1 cellular context compared by ENCODE assay signal in the genomic region with DNA sequence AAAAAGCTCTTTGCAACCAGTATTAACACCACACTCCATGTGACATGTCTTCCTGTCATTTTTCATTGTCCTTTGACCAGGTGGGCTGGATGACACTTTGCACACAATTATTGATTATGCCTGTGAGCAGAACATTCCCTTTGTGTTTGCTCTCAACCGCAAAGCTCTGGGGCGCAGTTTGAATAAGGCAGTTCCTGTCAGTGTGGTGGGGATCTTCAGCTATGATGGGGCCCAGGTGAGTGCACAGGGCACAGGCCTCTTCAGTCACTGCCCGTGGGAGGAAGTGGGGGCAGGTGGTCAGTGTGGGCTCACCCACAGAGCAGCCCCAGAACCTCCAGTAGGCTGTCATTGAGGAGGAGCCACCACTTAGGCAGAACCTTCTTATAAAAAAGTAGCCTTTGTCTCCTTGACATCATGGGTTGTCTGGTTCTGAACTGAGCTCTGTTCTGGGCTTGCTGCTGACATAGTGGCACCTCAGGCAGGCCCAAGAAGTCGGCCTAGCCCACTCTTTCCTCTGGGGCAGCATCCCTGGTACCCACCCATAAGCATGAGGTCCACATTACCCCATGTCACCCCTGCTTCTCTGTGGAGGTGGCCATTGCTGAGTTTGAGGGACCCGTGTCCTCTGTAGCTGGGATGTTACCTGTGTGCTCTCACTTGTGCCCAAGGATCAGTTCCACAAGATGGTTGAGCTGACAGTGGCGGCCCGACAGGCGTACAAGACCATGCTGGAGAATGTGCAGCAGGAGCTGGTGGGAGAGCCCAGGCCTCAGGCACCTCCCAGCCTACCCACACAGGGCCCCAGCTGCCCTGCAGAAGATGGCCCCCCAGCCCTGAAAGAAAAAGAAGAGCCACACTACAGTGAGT.
A peak's percentile ranks its signal among the peaks of the same experiment; 100 is the strongest.
TF ChIP-seq lines count a peak whose summit lies in the region.

No MANE protein-coding gene starts in this region.

TF ChIP-seq in HepG2, 621 proteins besides CTCF, POLR2A, EP300 and RAD21 (continued from another document and continues in another):
- TF ChIP-seq, protein P1, sequence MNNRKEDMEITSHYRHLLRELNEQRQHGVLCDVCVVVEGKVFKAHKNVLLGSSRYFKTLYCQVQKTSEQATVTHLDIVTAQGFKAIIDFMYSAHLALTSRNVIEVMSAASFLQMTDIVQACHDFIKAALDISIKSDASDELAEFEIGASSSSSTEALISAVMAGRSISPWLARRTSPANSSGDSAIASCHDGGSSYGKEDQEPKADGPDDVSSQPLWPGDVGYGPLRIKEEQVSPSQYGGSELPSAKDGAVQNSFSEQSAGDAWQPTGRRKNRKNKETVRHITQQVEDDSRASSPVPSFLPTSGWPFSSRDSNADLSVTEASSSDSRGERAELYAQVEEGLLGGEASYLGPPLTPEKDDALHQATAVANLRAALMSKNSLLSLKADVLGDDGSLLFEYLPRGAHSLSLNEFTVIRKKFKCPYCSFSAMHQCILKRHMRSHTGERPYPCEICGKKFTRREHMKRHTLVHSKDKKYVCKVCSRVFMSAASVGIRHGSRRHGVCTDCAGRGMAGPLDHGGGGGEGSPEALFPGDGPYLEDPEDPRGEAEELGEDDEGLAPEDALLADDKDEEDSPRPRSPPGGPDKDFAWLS (CRISPR knock-in tag; IDR thresholded peaks at IDR 0.05; ENCODE audit: borderline replicate concordance) = no peak
- TF ChIP-seq, protein P2, sequence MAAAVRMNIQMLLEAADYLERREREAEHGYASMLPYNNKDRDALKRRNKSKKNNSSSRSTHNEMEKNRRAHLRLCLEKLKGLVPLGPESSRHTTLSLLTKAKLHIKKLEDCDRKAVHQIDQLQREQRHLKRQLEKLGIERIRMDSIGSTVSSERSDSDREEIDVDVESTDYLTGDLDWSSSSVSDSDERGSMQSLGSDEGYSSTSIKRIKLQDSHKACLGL (CRISPR knock-in tag; IDR thresholded peaks at IDR 0.05) = no peak
- no peak for TF ChIP-seq BRD4 (CRISPR knock-in tag; IDR thresholded peaks at IDR 0.05)
- no peak for TF ChIP-seq GABPA (IDR thresholded peaks at IDR 0.05; ENCODE audit: low read depth, low read length)
- TF ChIP-seq GABPA (CRISPR knock-in tag; IDR thresholded peaks at IDR 0.05; ENCODE audit: low read depth) = peak; percentile 39; the same call in 1 of the 2 replicates
- peak; percentile 78; the same call in 1 of the 2 replicates for TF ChIP-seq KLF6 (CRISPR knock-in tag; IDR thresholded peaks at IDR 0.05)
- TF ChIP-seq GTF3A (CRISPR knock-in tag; conservative IDR thresholded peaks at IDR 0.05) = no peak
- peak; percentile 94 for TF ChIP-seq ETV5 (CRISPR knock-in tag; IDR thresholded peaks at IDR 0.05; ENCODE audit: borderline replicate concordance)
- TF ChIP-seq BORCS8-MEF2B (CRISPR knock-in tag; IDR thresholded peaks at IDR 0.05) = peak; percentile 45; the same call in 1 of the 2 replicates
- TF ChIP-seq ZNF44 (CRISPR knock-in tag; IDR thresholded peaks at IDR 0.05) = peak; percentile 68; the same call in 1 of the 2 replicates
- TF ChIP-seq, protein P3, sequence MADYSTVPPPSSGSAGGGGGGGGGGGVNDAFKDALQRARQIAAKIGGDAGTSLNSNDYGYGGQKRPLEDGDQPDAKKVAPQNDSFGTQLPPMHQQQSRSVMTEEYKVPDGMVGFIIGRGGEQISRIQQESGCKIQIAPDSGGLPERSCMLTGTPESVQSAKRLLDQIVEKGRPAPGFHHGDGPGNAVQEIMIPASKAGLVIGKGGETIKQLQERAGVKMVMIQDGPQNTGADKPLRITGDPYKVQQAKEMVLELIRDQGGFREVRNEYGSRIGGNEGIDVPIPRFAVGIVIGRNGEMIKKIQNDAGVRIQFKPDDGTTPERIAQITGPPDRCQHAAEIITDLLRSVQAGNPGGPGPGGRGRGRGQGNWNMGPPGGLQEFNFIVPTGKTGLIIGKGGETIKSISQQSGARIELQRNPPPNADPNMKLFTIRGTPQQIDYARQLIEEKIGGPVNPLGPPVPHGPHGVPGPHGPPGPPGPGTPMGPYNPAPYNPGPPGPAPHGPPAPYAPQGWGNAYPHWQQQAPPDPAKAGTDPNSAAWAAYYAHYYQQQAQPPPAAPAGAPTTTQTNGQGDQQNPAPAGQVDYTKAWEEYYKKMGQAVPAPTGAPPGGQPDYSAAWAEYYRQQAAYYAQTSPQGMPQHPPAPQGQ (CRISPR knock-in tag; IDR thresholded peaks at IDR 0.05; ENCODE audit: borderline replicate concordance) = no peak
- no peak for TF ChIP-seq ISX (CRISPR knock-in tag; conservative IDR thresholded peaks at IDR 0.05)
- TF ChIP-seq SP140L (CRISPR knock-in tag; IDR thresholded peaks at IDR 0.05; ENCODE audit: borderline replicate concordance) = 0 out of 2 replicates have a peak, but pooled peaks have one; percentile 48
- TF ChIP-seq MED1 (CRISPR knock-in tag; IDR thresholded peaks at IDR 0.05) = peak; percentile 91
- TF ChIP-seq ZIK1 (CRISPR knock-in tag; IDR thresholded peaks at IDR 0.05; ENCODE audit: borderline replicate concordance, low read depth) = no peak
- TF ChIP-seq ZNF136 (CRISPR knock-in tag; IDR thresholded peaks at IDR 0.05; ENCODE audit: low read depth) = 0 out of 2 replicates have a peak, but pooled peaks have one; percentile 57
- TF ChIP-seq ZNF543 (CRISPR knock-in tag; IDR thresholded peaks at IDR 0.05) = no peak
- TF ChIP-seq NKX3-1 (CRISPR knock-in tag; IDR thresholded peaks at IDR 0.05) = no peak
- TF ChIP-seq MAF1 (CRISPR knock-in tag; IDR thresholded peaks at IDR 0.05; ENCODE audit: borderline replicate concordance) = no peak
- peak; percentile 21 for TF ChIP-seq YY1 (IDR thresholded peaks at IDR 0.05; ENCODE audit: insufficient read depth, insufficient replicate concordance, low read depth, low read length)
- TF ChIP-seq ZNF607 (CRISPR knock-in tag; IDR thresholded peaks at IDR 0.05; ENCODE audit: borderline replicate concordance) = no peak
- TF ChIP-seq SMARCE1 (IDR thresholded peaks at IDR 0.05; ENCODE audit: borderline replicate concordance) = no peak
- peak; percentile 89; the same call in 1 of the 2 replicates for TF ChIP-seq ZNF746 (CRISPR knock-in tag; IDR thresholded peaks at IDR 0.05)
- peak; percentile 63; the same call in 1 of the 2 replicates for TF ChIP-seq NCOR1 (IDR thresholded peaks at IDR 0.05; ENCODE audit: borderline replicate concordance, low read length)
- TF ChIP-seq ZNF546 (CRISPR knock-in tag; conservative IDR thresholded peaks at IDR 0.05) = no peak
- TF ChIP-seq SAFB2 (CRISPR knock-in tag; IDR thresholded peaks at IDR 0.05; ENCODE audit: borderline replicate concordance, low read depth) = peak; percentile 39; the same call in 1 of the 2 replicates
- TF ChIP-seq, protein P4, sequence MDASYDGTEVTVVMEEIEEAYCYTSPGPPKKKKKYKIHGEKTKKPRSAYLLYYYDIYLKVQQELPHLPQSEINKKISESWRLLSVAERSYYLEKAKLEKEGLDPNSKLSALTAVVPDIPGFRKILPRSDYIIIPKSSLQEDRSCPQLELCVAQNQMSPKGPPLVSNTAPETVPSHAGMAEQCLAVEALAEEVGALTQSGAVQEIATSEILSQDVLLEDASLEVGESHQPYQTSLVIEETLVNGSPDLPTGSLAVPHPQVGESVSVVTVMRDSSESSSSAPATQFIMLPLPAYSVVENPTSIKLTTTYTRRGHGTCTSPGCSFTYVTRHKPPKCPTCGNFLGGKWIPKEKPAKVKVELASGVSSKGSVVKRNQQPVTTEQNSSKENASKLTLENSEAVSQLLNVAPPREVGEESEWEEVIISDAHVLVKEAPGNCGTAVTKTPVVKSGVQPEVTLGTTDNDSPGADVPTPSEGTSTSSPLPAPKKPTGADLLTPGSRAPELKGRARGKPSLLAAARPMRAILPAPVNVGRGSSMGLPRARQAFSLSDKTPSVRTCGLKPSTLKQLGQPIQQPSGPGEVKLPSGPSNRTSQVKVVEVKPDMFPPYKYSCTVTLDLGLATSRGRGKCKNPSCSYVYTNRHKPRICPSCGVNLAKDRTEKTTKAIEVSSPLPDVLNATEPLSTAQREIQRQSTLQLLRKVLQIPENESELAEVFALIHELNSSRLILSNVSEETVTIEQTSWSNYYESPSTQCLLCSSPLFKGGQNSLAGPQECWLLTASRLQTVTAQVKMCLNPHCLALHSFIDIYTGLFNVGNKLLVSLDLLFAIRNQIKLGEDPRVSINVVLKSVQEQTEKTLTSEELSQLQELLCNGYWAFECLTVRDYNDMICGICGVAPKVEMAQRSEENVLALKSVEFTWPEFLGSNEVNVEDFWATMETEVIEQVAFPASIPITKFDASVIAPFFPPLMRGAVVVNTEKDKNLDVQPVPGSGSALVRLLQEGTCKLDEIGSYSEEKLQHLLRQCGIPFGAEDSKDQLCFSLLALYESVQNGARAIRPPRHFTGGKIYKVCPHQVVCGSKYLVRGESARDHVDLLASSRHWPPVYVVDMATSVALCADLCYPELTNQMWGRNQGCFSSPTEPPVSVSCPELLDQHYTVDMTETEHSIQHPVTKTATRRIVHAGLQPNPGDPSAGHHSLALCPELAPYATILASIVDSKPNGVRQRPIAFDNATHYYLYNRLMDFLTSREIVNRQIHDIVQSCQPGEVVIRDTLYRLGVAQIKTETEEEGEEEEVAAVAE (CRISPR knock-in tag; IDR thresholded peaks at IDR 0.05; ENCODE audit: borderline replicate concordance) = peak; percentile 92
- no peak for TF ChIP-seq ZBTB3 (CRISPR knock-in tag; IDR thresholded peaks at IDR 0.05; ENCODE audit: borderline replicate concordance, low read depth)
- TF ChIP-seq, protein P5, sequence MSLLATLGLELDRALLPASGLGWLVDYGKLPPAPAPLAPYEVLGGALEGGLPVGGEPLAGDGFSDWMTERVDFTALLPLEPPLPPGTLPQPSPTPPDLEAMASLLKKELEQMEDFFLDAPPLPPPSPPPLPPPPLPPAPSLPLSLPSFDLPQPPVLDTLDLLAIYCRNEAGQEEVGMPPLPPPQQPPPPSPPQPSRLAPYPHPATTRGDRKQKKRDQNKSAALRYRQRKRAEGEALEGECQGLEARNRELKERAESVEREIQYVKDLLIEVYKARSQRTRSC (CRISPR knock-in tag; IDR thresholded peaks at IDR 0.05; ENCODE audit: low read depth) = no peak
- no peak for TF ChIP-seq IRX3 (CRISPR knock-in tag; IDR thresholded peaks at IDR 0.05; ENCODE audit: borderline replicate concordance, low read depth)
- TF ChIP-seq ZFP62 (CRISPR knock-in tag; IDR thresholded peaks at IDR 0.05) = no peak
- TF ChIP-seq, protein P6, sequence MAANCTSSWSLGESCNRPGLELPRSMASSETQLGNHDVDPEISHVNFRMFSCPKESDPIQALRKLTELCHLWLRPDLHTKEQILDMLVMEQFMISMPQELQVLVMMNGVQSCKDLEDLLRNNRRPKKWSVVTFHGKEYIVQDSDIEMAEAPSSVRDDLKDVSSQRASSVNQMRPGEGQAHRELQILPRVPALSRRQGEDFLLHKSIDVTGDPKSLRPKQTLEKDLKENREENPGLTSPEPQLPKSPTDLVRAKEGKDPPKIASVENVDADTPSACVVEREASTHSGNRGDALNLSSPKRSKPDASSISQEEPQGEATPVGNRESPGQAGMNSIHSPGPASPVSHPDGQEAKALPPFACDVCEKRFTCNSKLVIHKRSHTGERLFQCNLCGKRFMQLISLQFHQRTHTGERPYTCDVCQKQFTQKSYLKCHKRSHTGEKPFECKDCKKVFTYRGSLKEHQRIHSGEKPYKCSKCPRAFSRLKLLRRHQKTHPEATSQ (CRISPR knock-in tag; IDR thresholded peaks at IDR 0.05; ENCODE audit: borderline replicate concordance) = peak; percentile 94; the same call in 1 of the 2 replicates
- peak; percentile 86 for TF ChIP-seq ZNF317 (CRISPR knock-in tag; IDR thresholded peaks at IDR 0.05)
- no peak for TF ChIP-seq FIP1L1 (IDR thresholded peaks at IDR 0.05; ENCODE audit: borderline replicate concordance, insufficient read depth, low read depth, low read length)
- TF ChIP-seq, protein P7, sequence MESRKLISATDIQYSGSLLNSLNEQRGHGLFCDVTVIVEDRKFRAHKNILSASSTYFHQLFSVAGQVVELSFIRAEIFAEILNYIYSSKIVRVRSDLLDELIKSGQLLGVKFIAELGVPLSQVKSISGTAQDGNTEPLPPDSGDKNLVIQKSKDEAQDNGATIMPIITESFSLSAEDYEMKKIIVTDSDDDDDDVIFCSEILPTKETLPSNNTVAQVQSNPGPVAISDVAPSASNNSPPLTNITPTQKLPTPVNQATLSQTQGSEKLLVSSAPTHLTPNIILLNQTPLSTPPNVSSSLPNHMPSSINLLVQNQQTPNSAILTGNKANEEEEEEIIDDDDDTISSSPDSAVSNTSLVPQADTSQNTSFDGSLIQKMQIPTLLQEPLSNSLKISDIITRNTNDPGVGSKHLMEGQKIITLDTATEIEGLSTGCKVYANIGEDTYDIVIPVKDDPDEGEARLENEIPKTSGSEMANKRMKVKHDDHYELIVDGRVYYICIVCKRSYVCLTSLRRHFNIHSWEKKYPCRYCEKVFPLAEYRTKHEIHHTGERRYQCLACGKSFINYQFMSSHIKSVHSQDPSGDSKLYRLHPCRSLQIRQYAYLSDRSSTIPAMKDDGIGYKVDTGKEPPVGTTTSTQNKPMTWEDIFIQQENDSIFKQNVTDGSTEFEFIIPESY (CRISPR knock-in tag; IDR thresholded peaks at IDR 0.05) = peak; percentile 70
- TF ChIP-seq YEATS2 (CRISPR knock-in tag; IDR thresholded peaks at IDR 0.05; ENCODE audit: borderline replicate concordance) = peak; percentile 76; the same call in 1 of the 2 replicates
- TF ChIP-seq JUNB (CRISPR knock-in tag; IDR thresholded peaks at IDR 0.05; ENCODE audit: borderline replicate concordance) = peak; percentile 75; the same call in 1 of the 2 replicates
- TF ChIP-seq, protein P8, sequence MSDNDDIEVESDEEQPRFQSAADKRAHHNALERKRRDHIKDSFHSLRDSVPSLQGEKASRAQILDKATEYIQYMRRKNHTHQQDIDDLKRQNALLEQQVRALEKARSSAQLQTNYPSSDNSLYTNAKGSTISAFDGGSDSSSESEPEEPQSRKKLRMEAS (IDR thresholded peaks at IDR 0.05) = peak; percentile 85
- TF ChIP-seq SIX1 (CRISPR knock-in tag; IDR thresholded peaks at IDR 0.05; ENCODE audit: borderline replicate concordance) = peak; percentile 78; the same call in 1 of the 2 replicates
- TF ChIP-seq ZNF224 (CRISPR knock-in tag; IDR thresholded peaks at IDR 0.05) = no peak
- no peak for TF ChIP-seq GZF1 (CRISPR knock-in tag; IDR thresholded peaks at IDR 0.05)
- TF ChIP-seq, protein P9, sequence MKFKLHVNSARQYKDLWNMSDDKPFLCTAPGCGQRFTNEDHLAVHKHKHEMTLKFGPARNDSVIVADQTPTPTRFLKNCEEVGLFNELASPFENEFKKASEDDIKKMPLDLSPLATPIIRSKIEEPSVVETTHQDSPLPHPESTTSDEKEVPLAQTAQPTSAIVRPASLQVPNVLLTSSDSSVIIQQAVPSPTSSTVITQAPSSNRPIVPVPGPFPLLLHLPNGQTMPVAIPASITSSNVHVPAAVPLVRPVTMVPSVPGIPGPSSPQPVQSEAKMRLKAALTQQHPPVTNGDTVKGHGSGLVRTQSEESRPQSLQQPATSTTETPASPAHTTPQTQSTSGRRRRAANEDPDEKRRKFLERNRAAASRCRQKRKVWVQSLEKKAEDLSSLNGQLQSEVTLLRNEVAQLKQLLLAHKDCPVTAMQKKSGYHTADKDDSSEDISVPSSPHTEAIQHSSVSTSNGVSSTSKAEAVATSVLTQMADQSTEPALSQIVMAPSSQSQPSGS (CRISPR knock-in tag; IDR thresholded peaks at IDR 0.05) = peak; percentile 83
- 0 out of 2 replicates have a peak, but pooled peaks have one; percentile 45 for TF ChIP-seq ZNF782 (CRISPR knock-in tag; IDR thresholded peaks at IDR 0.05; ENCODE audit: borderline replicate concordance)
- no peak for TF ChIP-seq ZNF160 (CRISPR knock-in tag; IDR thresholded peaks at IDR 0.05)
